ENCODE assay signal across 11 cellular contexts in genomic region chr5:16897284-16897704, GRCh38. TPM values are rescaled to one million over a fixed set of nuclear protein-coding genes. Genes with fewer than 3 reads are reported as not detected.
DNase-seq lines count a peak whose midpoint lies in the region; ATAC-seq and TF ChIP-seq lines count a peak whose summit lies in the region.
"Had no signal": no experiment of that assay in that cellular context is flagged by ENCODE, and none has a peak within 500 bp of the region (broad histone marks: within the 10 kb centered on the region; RNA-seq: fewer than 3 reads in every experiment).

No MANE protein-coding gene starts in this region.

- H3K4me3 ChIP-seq in cardiac fibroblast (replicated peaks in 1 of 2; ENCODE audit: low read depth in 2 of 2, low read length in 2 of 2): no peak overlapping the region
- H3K4me3 ChIP-seq in gastrocnemius medialis: no peak overlapping the region

- peak; percentile 56 for DNase-seq in Daoy (ENCODE audit: low read depth)
- peak; percentile 82 for DNase-seq in LoVo (ENCODE audit: low spot score)
- peak; percentile 41 to 67 for DNase-seq in cardiac fibroblast (ENCODE audit: low read depth in 2 of 2)
- DNase-seq in nephron progenitor cell: no peak
- DNase-seq in gastrocnemius medialis: no peak
- DNase-seq in hepatic stellate cell (ENCODE audit: low spot score): no peak
- DNase-seq in activated CD4-positive, alpha-beta T cell treated with anti-CD3 and anti-CD28 coated beads for 36 hours: no peak
- DNase-seq: activated CD4-positive, alpha-beta T cell treated with anti-CD3 and anti-CD28 coated beads, Interleukin-2, amount 10 ng/mL, durations not matched to agents 24 days and 14 days; naive B cell; RPMI8226 had no signal

- H3K9me3 ChIP-seq in gastrocnemius medialis: no peaks in the 10 kb centered on the region

- POLR2A ChIA-PET in activated CD4-positive, alpha-beta T cell treated with anti-CD3 and anti-CD28 coated beads for 36 hours (lab: Charles Lee): no interaction called here

- no peak overlapping the region for H3K27ac ChIP-seq in gastrocnemius medialis

- no peak for ATAC-seq in HG03520 (IDR thresholded peaks at IDR 0.05; ENCODE audit: unreplicated experiment)
- no peak for ATAC-seq in gastrocnemius medialis
- ATAC-seq in activated CD4-positive, alpha-beta T cell treated with anti-CD3 and anti-CD28 coated beads for 36 hours: no peak

- CTCF ChIA-PET in activated CD4-positive, alpha-beta T cell treated with anti-CD3 and anti-CD28 coated beads for 36 hours (lab: Charles Lee): interaction anchor here (0.6 kb wide), 1 partner anchor 293 kb away, joined by 3 read pairs; no protein-coding TSS in a partner anchor

- TF ChIP-seq CTCF in cardiac fibroblast (IDR thresholded peaks at IDR 0.05; ENCODE audit: low read depth, low read length) (no peak), nephron progenitor cell (IDR thresholded peaks at IDR 0.05) (no peak), gastrocnemius medialis (IDR thresholded peaks at IDR 0.05 in 4 of 5, conservative IDR thresholded peaks at IDR 0.05 in 1 of 5) (no peak)

- H3K9me3 Mint-ChIP-seq in nephron progenitor cell: no peaks in the 10 kb centered on the region
- no peaks in the 10 kb centered on the region for H3K9me3 Mint-ChIP-seq in activated CD4-positive, alpha-beta T cell treated with anti-CD3 and anti-CD28 coated beads for 36 hours (ENCODE audit: low read depth)
- H3K9me3 Mint-ChIP-seq: activated CD4-positive, alpha-beta T cell treated with anti-CD3 and anti-CD28 coated beads, Interleukin-2, amount 10 ng/mL, durations not matched to agents 24 days and 14 days had no signal

- H3K36me3 Mint-ChIP-seq in nephron progenitor cell (ENCODE audit: low read depth): no peaks in the 10 kb centered on the region
- no peaks in the 10 kb centered on the region for H3K36me3 Mint-ChIP-seq in activated CD4-positive, alpha-beta T cell treated with anti-CD3 and anti-CD28 coated beads for 36 hours (ENCODE audit: low read depth)
- H3K36me3 Mint-ChIP-seq: naive B cell had no signal

- peaks cover 6 to 9% of the 10 kb centered on the region in 2 donors for H3K4me1 ChIP-seq in gastrocnemius medialis

- intact Hi-C loops in gastrocnemius medialis (cut with DNase I; ENCODE audit: low total_unique reads): no loop called here
- intact Hi-C loops in activated CD4-positive, alpha-beta T cell treated with anti-CD3 and anti-CD28 coated beads for 36 hours (cut with DNase I, micrococcal nuclease): no loop called here

- peaks cover 89% of the 10 kb centered on the region for H3K4me1 Mint-ChIP-seq in nephron progenitor cell
- H3K4me1 Mint-ChIP-seq in activated CD4-positive, alpha-beta T cell treated with anti-CD3 and anti-CD28 coated beads for 36 hours: no peaks in the 10 kb centered on the region
- H3K4me1 Mint-ChIP-seq: activated CD4-positive, alpha-beta T cell treated with anti-CD3 and anti-CD28 coated beads, Interleukin-2, amount 10 ng/mL, durations not matched to agents 24 days and 14 days; naive B cell had no signal

- H3K27ac Mint-ChIP-seq in nephron progenitor cell: peak overlapping the region; percentile 92
- no peak overlapping the region for H3K27ac Mint-ChIP-seq in activated CD4-positive, alpha-beta T cell treated with anti-CD3 and anti-CD28 coated beads for 36 hours
- H3K27ac Mint-ChIP-seq: activated CD4-positive, alpha-beta T cell treated with anti-CD3 and anti-CD28 coated beads, Interleukin-2, amount 10 ng/mL, durations not matched to agents 24 days and 14 days; naive B cell had no signal

- H3K36me3 ChIP-seq in gastrocnemius medialis: no peaks in the 10 kb centered on the region

- H3K27me3 Mint-ChIP-seq in nephron progenitor cell (ENCODE audit: low read depth, poor library complexity): no peaks in the 10 kb centered on the region
- no peaks in the 10 kb centered on the region for H3K27me3 Mint-ChIP-seq in activated CD4-positive, alpha-beta T cell treated with anti-CD3 and anti-CD28 coated beads for 36 hours
- H3K27me3 Mint-ChIP-seq: activated CD4-positive, alpha-beta T cell treated with anti-CD3 and anti-CD28 coated beads, Interleukin-2, amount 10 ng/mL, durations not matched to agents 24 days and 14 days; naive B cell had no signal

- H3K27me3 ChIP-seq in gastrocnemius medialis: no peaks in the 10 kb centered on the region

- H3K4me3 Mint-ChIP-seq in nephron progenitor cell: peak overlapping the region; percentile 49
- H3K4me3 Mint-ChIP-seq in activated CD4-positive, alpha-beta T cell treated with anti-CD3 and anti-CD28 coated beads for 36 hours: no peak overlapping the region
- H3K4me3 Mint-ChIP-seq: activated CD4-positive, alpha-beta T cell treated with anti-CD3 and anti-CD28 coated beads, Interleukin-2, amount 10 ng/mL, durations not matched to agents 24 days and 14 days had no signal

- no peak for TF ChIP-seq POLR2A in gastrocnemius medialis (IDR thresholded peaks at IDR 0.05)

- in situ Hi-C loops in gastrocnemius medialis (cut with MboI; ENCODE audit: low sequenced_read_pairs in 4 of 4): no loop called here

RNA-seq across cellular contexts. Expression of gene MYO10, which starts 38.8 kb away (rescaled TPM):
- total RNA-seq in Daoy (2014; rRNA removed; shearing (Covaris generic)): 42.9 and 64.0 TPM in 2 replicates
- 10 to 100 TPM in 2 of 4 donors, 1 to 10 TPM in 2; 3.4 to 28.7 (median 13.4) TPM for total RNA-seq in gastrocnemius medialis
- under 1 TPM; 0.23 to 0.28 TPM for total RNA-seq in activated CD4-positive, alpha-beta T cell treated with anti-CD3 and anti-CD28 coated beads for 36 hours

Comparison
In these comparisons a context has a peak if more than half of its experiments do, and no peak if none do; other contexts are left out.
1. DNase-seq: peak in Daoy (single experiment), LoVo (single experiment) and cardiac fibroblast (2 of 2); none in nephron progenitor cell (single experiment), gastrocnemius medialis (0 of 2), hepatic stellate cell (single experiment) and activated CD4-positive, alpha-beta T cell treated with anti-CD3 and anti-CD28 coated beads for 36 hours (single experiment).